ENCODE assay signal across 23 cellular contexts in genomic region chr13:113638806-113639205, GRCh38. TPM values are rescaled to one million over a fixed set of nuclear protein-coding genes. Genes with fewer than 3 reads are reported as not detected.
A peak's percentile ranks its signal among the peaks of the same experiment; 100 is the strongest.
DNase-seq lines count a peak whose midpoint lies in the region; ATAC-seq and TF ChIP-seq lines count a peak whose summit lies in the region.
"Had no signal": no experiment of that assay in that cellular context is flagged by ENCODE, and none has a peak within 500 bp of the region (broad histone marks: within the 10 kb centered on the region; RNA-seq: fewer than 3 reads in every experiment).

No MANE protein-coding gene starts in this region.

- no peak for TF ChIP-seq POLR2A in ovary (IDR thresholded peaks at IDR 0.05)

- no peaks in the 10 kb centered on the region for H4K20me1 ChIP-seq in H9 (ENCODE audit: control insufficient read depth, insufficient read depth, insufficient read length)

- no peak overlapping the region for H3K14ac ChIP-seq in H9 (ENCODE audit: insufficient read depth, low read length)

- no CpG with 5 or more reads among the region's 8 CpGs for WGBS in H9 (ENCODE audit: extremely low coverage, insufficient read length, low lambda C conversion rate)
- WGBS in ovary, 3 donors: 92 to 95% (median 93%) methylated on average over 8 of the region's 8 CpGs

- no peak overlapping the region for H3K4me3 Mint-ChIP-seq in activated T-cell treated with anti-CD3 and anti-CD28 coated beads, Interleukin-2, amount 50 U/mL, for 72 hours
- no peak overlapping the region for H3K4me3 Mint-ChIP-seq in H9
- H3K4me3 Mint-ChIP-seq: CD4-positive, alpha-beta memory T cell; IgD-negative memory B cell had no signal

- H4K5ac ChIP-seq in H9 (ENCODE audit: insufficient read length, low read depth, low read length): no peak overlapping the region

- no peak overlapping the region for H4K91ac ChIP-seq in H9 (ENCODE audit: insufficient read length, low read depth, low read length)

- no peak overlapping the region for H2BK15ac ChIP-seq in H9 (ENCODE audit: low read depth, low read length)

- no peak overlapping the region for H3K9ac ChIP-seq in H9 (ENCODE audit: extremely low read depth, insufficient read length, low read length)
- H3K9ac ChIP-seq: GM23248 had no signal

- H3K36me3 ChIP-seq in ovary: no peaks in the 10 kb centered on the region

- H3K79me1 ChIP-seq in H9 (ENCODE audit: insufficient read depth, low read depth, low read length, poor library complexity, severe bottlenecking): no peaks in the 10 kb centered on the region

- H2BK12ac ChIP-seq in H9 (ENCODE audit: insufficient read length, low read depth, low read length): no peak overlapping the region

- H2AK5ac ChIP-seq in H9 (ENCODE audit: insufficient read length, low read length): no peak overlapping the region

- no peak overlapping the region for H2BK5ac ChIP-seq in H9 (ENCODE audit: insufficient read length, low read length)

- H3K79me2 ChIP-seq in H9 (ENCODE audit: insufficient read depth, low read length): no peaks in the 10 kb centered on the region

- no peaks in the 10 kb centered on the region for H3K23me2 ChIP-seq in H9 (ENCODE audit: insufficient read length, low read depth, low read length, poor library complexity, severe bottlenecking)

- no peak overlapping the region for H2BK120ac ChIP-seq in H9 (ENCODE audit: low read depth, low read length, poor library complexity, severe bottlenecking)

- no peak for TF ChIP-seq EP300 in ovary (IDR thresholded peaks at IDR 0.05)

- no peak overlapping the region for H3K4me3 ChIP-seq in ovary
- H3K4me3 ChIP-seq: GM12878, GM23248 had no signal

- intact Hi-C loops in sciatic nerve (cut with DNase I) (no loop called here), ovary (cut with DNase I) (no loop called here)

- no peaks in the 10 kb centered on the region for H3K4me1 Mint-ChIP-seq in activated T-cell treated with anti-CD3 and anti-CD28 coated beads, Interleukin-2, amount 50 U/mL, for 72 hours (ENCODE audit: low read depth)
- H3K4me1 Mint-ChIP-seq in H9: no peaks in the 10 kb centered on the region

- H3K27me3 Mint-ChIP-seq in activated T-cell treated with anti-CD3 and anti-CD28 coated beads, Interleukin-2, amount 50 U/mL, for 72 hours (ENCODE audit: low read depth): no peaks in the 10 kb centered on the region
- no peaks in the 10 kb centered on the region; the same call in 1 of the 2 replicates for H3K27me3 Mint-ChIP-seq in H9 (ENCODE audit: low read depth)
- H3K27me3 Mint-ChIP-seq: CD4-positive, alpha-beta memory T cell; IgD-negative memory B cell had no signal

- H3K4ac ChIP-seq in H9 (ENCODE audit: low read depth, low read length): no peak overlapping the region

- peak; percentile 11 for DNase-seq in activated T-cell treated with anti-CD3 and anti-CD28 coated beads, Interleukin-2, amount 50 U/mL, for 1 hour
- DNase-seq in activated T-cell treated with anti-CD3 and anti-CD28 coated beads, Interleukin-2, amount 50 U/mL, for 72 hours: no peak
- DNase-seq in H9 (no peak), islet precursor cell (peak; percentile 35), sciatic nerve (ENCODE audit: low spot score) (peak; percentile 26), ovary (no peak), SW480 (ENCODE audit: low spot score) (no peak)
- DNase-seq: CD4-positive, alpha-beta memory T cell; DMS53; EL; Karpas-422; NCI-H1417 treated with DMSO at 0.1 percent for 48 hours; NCI-H187 treated with DMSO at 0.1 percent for 48 hours; NCI-H226; NCI-H524; RPMI8226; SIG-M5 had no signal

- H3T11ph ChIP-seq in H9 (ENCODE audit: low read length): no peak overlapping the region

- no peak overlapping the region for H3K23ac ChIP-seq in H9 (ENCODE audit: insufficient read length, low read depth, low read length)

- no peak overlapping the region for H3K27ac Mint-ChIP-seq in activated T-cell treated with anti-CD3 and anti-CD28 coated beads, Interleukin-2, amount 50 U/mL, for 72 hours
- peak overlapping the region in 2 of 3 experiments; percentile 15 to 76; a peak in 2 of 7 replicates for H3K27ac Mint-ChIP-seq in H9
- H3K27ac Mint-ChIP-seq: IgD-negative memory B cell had no signal

- no peak overlapping the region for H3K4me2 ChIP-seq in H9 (ENCODE audit: insufficient read depth, insufficient read length, low read length)

- H3K4me1 ChIP-seq in H9 (ENCODE audit: insufficient read depth, low read length) (no peaks in the 10 kb centered on the region), ovary (ENCODE audit: insufficient read depth) (no peaks in the 10 kb centered on the region)

- H3K56ac ChIP-seq in H9 (ENCODE audit: insufficient read length, low read depth, low read length): no peak overlapping the region

- no peaks in the 10 kb centered on the region for H3K9me3 Mint-ChIP-seq in activated T-cell treated with anti-CD3 and anti-CD28 coated beads, Interleukin-2, amount 50 U/mL, for 72 hours
- peaks cover 0 to 40% of the 10 kb centered on the region in 2 experiments; a peak in 3 of 5 replicates for H3K9me3 Mint-ChIP-seq in H9
- H3K9me3 Mint-ChIP-seq: IgD-negative memory B cell had no signal

- no peak for TF ChIP-seq CTCF in H9 (conservative IDR thresholded peaks at IDR 0.05)
- TF ChIP-seq CTCF in ovary (IDR thresholded peaks at IDR 0.05): no peak

- H2BK20ac ChIP-seq in H9 (ENCODE audit: low read depth, low read length, poor library complexity, severe bottlenecking): no peak overlapping the region

- peaks cover 10% of the 10 kb centered on the region for H3K9me3 ChIP-seq in H9 (ENCODE audit: control insufficient read depth, low read depth, low read length)
- no peaks in the 10 kb centered on the region for H3K9me3 ChIP-seq in ovary

- no peak overlapping the region for H4K8ac ChIP-seq in H9 (replicated peaks; ENCODE audit: insufficient read length, low read depth, low read length)

- H3K27me3 ChIP-seq in H9 (ENCODE audit: insufficient read depth, low read length) (no peaks in the 10 kb centered on the region), ovary (no peaks in the 10 kb centered on the region)

- H3K27ac ChIP-seq in H9 (ENCODE audit: insufficient read length, low read depth, low read length): no peak overlapping the region
- H3K27ac ChIP-seq in ovary: no peak overlapping the region
- H3K27ac ChIP-seq: GM23248 had no signal

- peaks cover 14 to 39% of the 10 kb centered on the region in 2 donors for H3K36me3 Mint-ChIP-seq in activated T-cell treated with anti-CD3 and anti-CD28 coated beads, Interleukin-2, amount 50 U/mL, for 72 hours (ENCODE audit: insufficient read depth in 2 of 2)
- H3K36me3 Mint-ChIP-seq in H9 (ENCODE audit: insufficient read depth in 1 of 3, low read depth in 3 of 3): peaks cover 64 to 92% (median 91%) of the 10 kb centered on the region in 3 experiments; a peak in 6 of 7 replicates

- H2AFZ ChIP-seq in H9 (ENCODE audit: low read length): no peak overlapping the region
- H2AFZ ChIP-seq: GM23248 had no signal

- ATAC-seq in activated T-cell treated with anti-CD3 and anti-CD28 coated beads, Interleukin-2, amount 50 U/mL, for 72 hours (replicated peaks in 1 of 2): no peak
- ATAC-seq in sciatic nerve: no peak
- ATAC-seq in HG02981 (IDR thresholded peaks at IDR 0.05; ENCODE audit: unreplicated experiment): no peak
- ATAC-seq: GM12878 had no signal

- no peak overlapping the region for H3K18ac ChIP-seq in H9 (ENCODE audit: insufficient read length, low read depth, low read length)

RNA-seq across cellular contexts. Expression of gene ATP4B, which starts 19.2 kb away (rescaled TPM):
- not detected for total RNA-seq in activated T-cell treated with anti-CD3 and anti-CD28 coated beads, Interleukin-2, amount 50 U/mL, for 72 hours
- total RNA-seq in H9 (2021) (not detected in 2 replicates), sciatic nerve (not detected), ovary (under 1 TPM in 1 of 7 donors, not detected in 6; 0.28 TPM)
- not detected for polyA plus RNA-seq in ovary
- total RNA-seq: CD4-positive, alpha-beta memory T cell; GM12878; GM23248; MCF 10A had no signal
- polyA plus RNA-seq: BJ, GM23248, IgD-negative memory B cell had no signal

RNA-seq across cellular contexts. Expression of gene GRK1, which starts 28.2 kb away (rescaled TPM):
- total RNA-seq in activated T-cell treated with anti-CD3 and anti-CD28 coated beads, Interleukin-2, amount 50 U/mL, for 72 hours: under 1 TPM in 1 of 2 donors, not detected in 1; 0.22 TPM
- total RNA-seq in H9 (2021): 0.31 and 0.83 TPM in 2 replicates
- 0.09 TPM for total RNA-seq in sciatic nerve
- total RNA-seq in ovary: under 1 TPM in 2 of 7 donors, not detected in 5; 0.07 to 0.10 TPM
- under 1 TPM in 1 of 2 donors, not detected in 1; 0.02 TPM for polyA plus RNA-seq in ovary
- total RNA-seq: CD4-positive, alpha-beta memory T cell; GM23248; MCF 10A had no signal
- polyA plus RNA-seq: CD4-positive, alpha-beta memory T cell; GM23248; IgD-negative memory B cell had no signal

RNA-seq across cellular contexts. Expression of gene TFDP1, which starts 54.3 kb away (rescaled TPM):
- 10 to 100 TPM; 87.5 to 99.2 TPM for total RNA-seq in activated T-cell treated with anti-CD3 and anti-CD28 coated beads, Interleukin-2, amount 50 U/mL, for 72 hours
- 109 and 111 TPM in 2 replicates for total RNA-seq in H9 (2021)
- total RNA-seq in sciatic nerve: 36.1 TPM
- total RNA-seq in ovary: 10 to 100 TPM in 6 of 7 donors, 1 to 10 TPM in 1; 8.8 to 45.6 (median 33.8) TPM
- polyA plus RNA-seq in ovary: 10 to 100 TPM; 22.2 to 40.5 TPM

Comparison
In these comparisons a context has a peak if more than half of its experiments do, and no peak if none do; other contexts are left out.
1. DNase-seq: peak in activated T-cell treated with anti-CD3 and anti-CD28 coated beads, Interleukin-2, amount 50 U/mL, for 1 hour (single experiment), islet precursor cell (single experiment) and sciatic nerve (single experiment); none in activated T-cell treated with anti-CD3 and anti-CD28 coated beads, Interleukin-2, amount 50 U/mL, for 72 hours (0 of 2), H9 (single experiment), ovary (0 of 5) and SW480 (single experiment).